12 cellular contexts compared by ENCODE assay signal in genomic region chr12:6224550-6224949, GRCh38. TPM values are rescaled to one million over a fixed set of nuclear protein-coding genes. Genes with fewer than 3 reads are reported as not detected.
DNase-seq lines count a peak whose midpoint lies in the region; ATAC-seq and TF ChIP-seq lines count a peak whose summit lies in the region.
"Had no signal": no experiment of that assay in that cellular context is flagged by ENCODE, and none has a peak within 500 bp of the region (broad histone marks: within the 10 kb centered on the region; RNA-seq: fewer than 3 reads in every experiment).

No MANE protein-coding gene starts in this region.

- peaks cover 55 to 96% (median 75%) of the 10 kb centered on the region in 11 experiments for H3K36me3 ChIP-seq in BLaER1 treated with 17β-estradiol and CSF1 and Interleukin-3, amounts not matched to agents 10 nM and 100 nM
- no peaks in the 10 kb centered on the region for H3K36me3 ChIP-seq in prostate gland
- H3K36me3 ChIP-seq: brain microvascular endothelial cell had no signal

- peak overlapping the region in 10 of 11 experiments; percentile 83 to 99 (median 95); a peak in 20 of 22 replicates for H3K27ac ChIP-seq in BLaER1 treated with 17β-estradiol and CSF1 and Interleukin-3, amounts not matched to agents 10 nM and 100 nM
- H3K27ac ChIP-seq in RWPE1 (peak overlapping the region; percentile 97), foreskin keratinocyte (peak overlapping the region; percentile 99), prostate gland (peak overlapping the region; percentile 94 to 98)
- H3K27ac ChIP-seq: brain microvascular endothelial cell had no signal

- peaks cover 0 to 100% (median 8%) of the 10 kb centered on the region in 11 experiments; a peak in 11 of 22 replicates for H4K20me1 ChIP-seq in BLaER1 treated with 17β-estradiol and CSF1 and Interleukin-3, amounts not matched to agents 10 nM and 100 nM

- H3K27me3 ChIP-seq in BLaER1 treated with 17β-estradiol and CSF1 and Interleukin-3, amounts not matched to agents 10 nM and 100 nM, result no peaks in the 10 kb centered on the region
- H3K27me3 ChIP-seq in foreskin keratinocyte, result no peaks in the 10 kb centered on the region
- no peaks in the 10 kb centered on the region for H3K27me3 ChIP-seq in prostate gland (replicated peaks; ENCODE audit: insufficient read depth)
- H3K27me3 ChIP-seq: brain microvascular endothelial cell, left lung had no signal

- peak overlapping the region; percentile 86 to 100 (median 99) for H3K4me2 ChIP-seq in BLaER1 treated with 17β-estradiol and CSF1 and Interleukin-3, amounts not matched to agents 10 nM and 100 nM

- ATAC-seq in foreskin keratinocyte (peak; percentile 67), GM21529 (IDR thresholded peaks at IDR 0.05; ENCODE audit: unreplicated experiment) (no peak), GM18861 (IDR thresholded peaks at IDR 0.05; ENCODE audit: unreplicated experiment) (no peak)
- ATAC-seq: left lung had no signal

- no peaks in the 10 kb centered on the region for H3K9me3 ChIP-seq in BLaER1 treated with 17β-estradiol and CSF1 and Interleukin-3, amounts not matched to agents 10 nM and 100 nM (replicated peaks in 1 of 11)
- H3K9me3 ChIP-seq in prostate gland, result no peaks in the 10 kb centered on the region
- H3K9me3 ChIP-seq: left lung had no signal

- DNase-seq in RWPE1 (ENCODE audit: low spot score) (no peak), foreskin keratinocyte (no peak), prostate gland (ENCODE audit: low spot score) (no peak), DMS 273 treated with DMSO at 0.1 percent for 48 hours (lab: John Stamatoyannopoulos, UW) (no peak)
- DNase-seq in activated CD4-positive, alpha-beta T cell treated with anti-CD3 and anti-CD28 coated beads for 4 hours, result no peak
- DNase-seq: brain microvascular endothelial cell; CD4-positive, CD25-positive, alpha-beta regulatory T cell; left lung; NCI-H2029 had no signal

- no peak for TF ChIP-seq POLR2A in prostate gland (IDR thresholded peaks at IDR 0.05)

- CTCF ChIA-PET in RWPE1 (lab: Yijun Ruan, JAX), result no interaction called here

- H3K4me3 ChIP-seq in BLaER1 treated with 17β-estradiol and CSF1 and Interleukin-3, amounts not matched to agents 10 nM and 100 nM, result peak overlapping the region; percentile 2 to 56 (median 42); a peak in 16 of 20 replicates
- H3K4me3 ChIP-seq in prostate gland, result no peak overlapping the region
- H3K4me3 ChIP-seq: left lung had no signal

- intact Hi-C loops in prostate gland (cut with DNase I), result no loop called here

- whole genome bisulfite sequencing in prostate gland, result 55% methylated on average over 10 of the region's 10 CpGs

- TF ChIP-seq CTCF in RWPE1 (conservative IDR thresholded peaks at IDR 0.05; ENCODE audit: low read depth), result no peak
- TF ChIP-seq CTCF in foreskin keratinocyte (conservative IDR thresholded peaks at IDR 0.05), result no peak
- no peak for TF ChIP-seq CTCF in prostate gland (IDR thresholded peaks at IDR 0.05)

- peak overlapping the region; percentile 73 to 90 (median 84); a peak in 20 of 22 replicates for H3K9ac ChIP-seq in BLaER1 treated with 17β-estradiol and CSF1 and Interleukin-3, amounts not matched to agents 10 nM and 100 nM

- peaks cover 99 to 100% (median 100%) of the 10 kb centered on the region in 10 experiments for H3K4me1 ChIP-seq in BLaER1 treated with 17β-estradiol and CSF1 and Interleukin-3, amounts not matched to agents 10 nM and 100 nM
- peaks cover 50% of the 10 kb centered on the region for H3K4me1 ChIP-seq in foreskin keratinocyte
- peaks cover 73% of the 10 kb centered on the region for H3K4me1 ChIP-seq in prostate gland (replicated peaks)

- POLR2A ChIA-PET in RWPE1 (lab: Yijun Ruan, JAX; ENCODE audit: low non-redundant PET), result no interaction called here

RNA-seq across cellular contexts. Expression of gene CD9, which starts 24.4 kb away (rescaled TPM):
- total RNA-seq in foreskin keratinocyte, result 577 and 589 TPM in 2 replicates
- polyA plus RNA-seq in foreskin keratinocyte, result 620 and 648 TPM in 2 replicates
- 100 to 1,000 TPM; 198 to 845 TPM for total RNA-seq in prostate gland

Comparison
In these comparisons a context has a peak if more than half of its experiments do, and no peak if none do; other contexts are left out.
1. H3K4me3 ChIP-seq: peak in BLaER1 treated with 17β-estradiol and CSF1 and Interleukin-3, amounts not matched to agents 10 nM and 100 nM (10 of 10); none in prostate gland (0 of 2).
2. Peak in every context shown above with its lines, with median percentiles within 50 percentile points of each other: H3K27ac ChIP-seq.